Comparison of ENCODE assay signal across 30 cellular contexts in the genomic region with DNA sequence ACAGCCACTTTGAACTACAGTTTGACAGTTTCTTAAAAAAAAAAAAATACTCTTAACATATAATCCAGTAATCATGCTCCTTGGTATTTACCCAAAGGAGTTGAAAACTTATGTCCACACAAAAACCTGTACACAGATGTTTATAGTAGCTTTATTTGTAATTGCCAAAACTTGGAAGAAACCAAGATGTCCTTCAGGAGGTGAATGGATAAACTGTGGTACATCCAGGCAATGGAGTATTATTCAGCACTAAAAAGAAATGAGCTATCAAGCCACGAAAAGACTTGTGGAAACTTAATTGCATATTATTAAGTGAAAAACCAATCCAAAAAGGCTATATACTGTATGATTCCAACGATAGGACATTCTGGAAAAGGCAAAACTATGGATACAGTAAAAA.
"Had no signal": no experiment of that assay in that cellular context is flagged by ENCODE, and none has a peak within 500 bp of the region (broad histone marks: within the 10 kb centered on the region; RNA-seq: fewer than 3 reads in every experiment).

No MANE protein-coding gene starts in this region.

- H3K4me3 Mint-ChIP-seq: activated naive CD4-positive, alpha-beta T cell treated with anti-CD3 and anti-CD28 coated beads, Interleukin-2, amount 50 U/mL, for 24 hours; activated T-helper 1 cell treated with anti-CD3 and anti-CD28 coated beads, Interleukin-12 subunit alpha, Interleukin-12 subunit beta, Interleukin-2, Interleukin-4 antibody, amounts not matched to agents 30 ng/mL and 10 ng/mL and 1 ng/mL, durations not matched to agents 14 hours and 24 hours and 36 hours; nephron had no signal

- H3K27me3 ChIP-seq: adrenal gland, ascending aorta, brain microvascular endothelial cell, colonic mucosa, dorsolateral prefrontal cortex, esophagus muscularis mucosa, hepatocyte, neutrophil, ovary, right atrium auricular region, upper lobe of left lung had no signal

- DNase-seq: activated CD4-positive, alpha-beta memory T cell treated with anti-CD3 and anti-CD28 coated beads, Interleukin-2, amount 10 ng/mL, durations not matched to agents 7 days and 5 days; activated CD4-positive, alpha-beta T cell treated with anti-CD3 and anti-CD28 coated beads for 4 hours; activated CD4-positive, CD25-positive, alpha-beta regulatory T cell; activated gamma-delta T cell; adrenal gland; brain microvascular endothelial cell; central memory CD4-positive, alpha-beta T cell; colonic mucosa; dorsolateral prefrontal cortex; effector memory CD8-positive, alpha-beta T cell; glutamatergic neuron; immature natural killer cell; left ventricle myocardium inferior; ovary; stimulated activated CD4-positive, alpha-beta T cell treated with anti-CD3 and anti-CD28 coated beads, Interleukin-12 subunit alpha, Interleukin-12 subunit beta, amount 100 ng/mL, for 4 hours; stimulated activated CD4-positive, alpha-beta T cell treated with anti-CD3 and anti-CD28 coated beads, Interleukin-4, amount 100 ng/mL, for 4 hours; stimulated activated naive CD8-positive, alpha-beta T cell treated with anti-CD3 and anti-CD28 coated beads, Interleukin-15, Interleukin-2, amounts not matched to agents 100 U/mL and 50 U/mL, for 24 hours; T-helper 1 cell; T1000; upper lobe of left lung had no signal

- H3K4me3 ChIP-seq: adrenal gland, ascending aorta, colonic mucosa, dorsolateral prefrontal cortex, esophagus muscularis mucosa, hepatocyte, left ventricle myocardium inferior, ovary, prostate gland, right atrium auricular region, upper lobe of left lung had no signal

- H3K27me3 Mint-ChIP-seq: activated CD4-positive, alpha-beta memory T cell treated with anti-CD3 and anti-CD28 coated beads, Interleukin-2, amount 10 ng/mL, durations not matched to agents 7 days and 5 days; activated naive CD4-positive, alpha-beta T cell treated with anti-CD3 and anti-CD28 coated beads, Interleukin-2, amount 50 U/mL, for 24 hours; effector memory CD8-positive, alpha-beta T cell had no signal

- H2AFZ ChIP-seq: hepatocyte had no signal

- H3K9me3 ChIP-seq: adrenal gland, ascending aorta, colonic mucosa, esophagus muscularis mucosa, neutrophil, ovary, prostate gland, right atrium auricular region, upper lobe of left lung had no signal

- H3K27ac Mint-ChIP-seq: activated T-helper 1 cell treated with anti-CD3 and anti-CD28 coated beads, Interleukin-12 subunit alpha, Interleukin-12 subunit beta, Interleukin-2, Interleukin-4 antibody, amounts not matched to agents 30 ng/mL and 10 ng/mL and 1 ng/mL, durations not matched to agents 14 hours and 24 hours and 36 hours; nephron had no signal

- H3K27ac ChIP-seq: adrenal gland, ascending aorta, brain microvascular endothelial cell, colonic mucosa, esophagus muscularis mucosa, hepatocyte, left ventricle myocardium inferior, neutrophil, ovary, prostate gland, right atrium auricular region, upper lobe of left lung had no signal

- H3K4me1 Mint-ChIP-seq: nephron had no signal

- H3K79me2 ChIP-seq: hepatocyte had no signal

- ATAC-seq: effector memory CD8-positive, alpha-beta T cell; stimulated activated naive CD8-positive, alpha-beta T cell treated with anti-CD3 and anti-CD28 coated beads, Interleukin-15, Interleukin-2, amounts not matched to agents 100 U/mL and 50 U/mL, for 24 hours had no signal

- FAIRE-seq: frontal cortex had no signal

- H3K36me3 ChIP-seq: adrenal gland, ascending aorta, brain microvascular endothelial cell, colonic mucosa, ovary, prostate gland had no signal

- H3K4me1 ChIP-seq: ascending aorta, colonic mucosa, prostate gland had no signal

- H3K9me3 Mint-ChIP-seq: activated naive CD4-positive, alpha-beta T cell treated with anti-CD3 and anti-CD28 coated beads, Interleukin-2, amount 50 U/mL, for 24 hours; immature natural killer cell had no signal

- H3K4me2 ChIP-seq: hepatocyte had no signal
